Comparison of ENCODE assay signal across 18 cellular contexts in the genomic region with DNA sequence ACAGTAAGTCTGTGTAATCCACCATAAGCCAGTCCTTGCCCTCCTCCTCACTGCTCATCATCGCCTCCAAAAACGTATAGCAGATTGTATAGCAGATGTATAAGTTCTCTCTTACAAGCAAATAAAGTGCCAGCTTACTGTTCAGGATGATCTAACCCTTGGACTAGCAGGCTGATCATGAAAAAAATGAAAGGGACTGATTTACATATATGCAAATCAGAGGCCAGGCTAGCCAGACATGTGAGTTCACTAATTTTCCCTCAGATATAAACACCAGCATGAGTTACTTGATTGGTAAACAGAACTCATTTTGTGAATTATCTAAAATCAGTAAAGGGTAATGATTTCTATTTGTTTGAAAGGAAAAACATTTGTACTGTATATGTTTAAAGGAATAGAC.
A peak's percentile ranks its signal among the peaks of the same experiment; 100 is the strongest.
DNase-seq lines count a peak whose midpoint lies in the region; ATAC-seq and TF ChIP-seq lines count a peak whose summit lies in the region.
"Had no signal": no experiment of that assay in that cellular context is flagged by ENCODE, and none has a peak within 500 bp of the region (broad histone marks: within the 10 kb centered on the region; RNA-seq: fewer than 3 reads in every experiment).

No MANE protein-coding gene starts in this region.

- no peak for ATAC-seq in HG02571 (IDR thresholded peaks at IDR 0.05; ENCODE audit: unreplicated experiment)

- H3K14ac ChIP-seq in H9 (ENCODE audit: insufficient read depth, low read length): no peak overlapping the region

- no peak overlapping the region for H3K23ac ChIP-seq in H9 (ENCODE audit: insufficient read length, low read depth, low read length)

- H4K20me1 ChIP-seq in H9 (ENCODE audit: control insufficient read depth, insufficient read depth, insufficient read length): no peaks in the 10 kb centered on the region

- H3K4me3 Mint-ChIP-seq in H9 (peak overlapping the region in 1 of 2 experiments; percentile 66; a peak in 1 of 5 replicates), progenitor cell of endocrine pancreas (ENCODE audit: low read depth) (no peak overlapping the region)
- H3K4me3 Mint-ChIP-seq in dendritic cell treated with granulocyte-macrophage colony-stimulating factor and Interleukin-4, amounts not matched to agents 40 ng/mL and 50 ng/mL, for 4 days: no peak overlapping the region

- H3K36me3 Mint-ChIP-seq in H9 (ENCODE audit: insufficient read depth in 1 of 3, low read depth in 3 of 3): no peaks in the 10 kb centered on the region
- peaks cover 84% of the 10 kb centered on the region for H3K36me3 Mint-ChIP-seq in dendritic cell treated with granulocyte-macrophage colony-stimulating factor and Interleukin-4, amounts not matched to agents 40 ng/mL and 50 ng/mL, for 4 days (ENCODE audit: low read depth)
- no peaks in the 10 kb centered on the region for H3K36me3 Mint-ChIP-seq in progenitor cell of endocrine pancreas (ENCODE audit: insufficient read depth)

- no peaks in the 10 kb centered on the region for H3K23me2 ChIP-seq in H9 (ENCODE audit: insufficient read length, low read depth, low read length, poor library complexity, severe bottlenecking)

- H3K4me1 Mint-ChIP-seq in H9: peaks cover 16 to 20% of the 10 kb centered on the region in 2 experiments
- peaks cover 65% of the 10 kb centered on the region for H3K4me1 Mint-ChIP-seq in dendritic cell treated with granulocyte-macrophage colony-stimulating factor and Interleukin-4, amounts not matched to agents 40 ng/mL and 50 ng/mL, for 4 days (ENCODE audit: low read depth)
- peaks cover 23% of the 10 kb centered on the region for H3K4me1 Mint-ChIP-seq in progenitor cell of endocrine pancreas (ENCODE audit: low read depth)

- no peak overlapping the region for H3T11ph ChIP-seq in H9 (ENCODE audit: low read length)

- no peaks in the 10 kb centered on the region for H3K27me3 ChIP-seq in H9 (ENCODE audit: insufficient read depth, low read length)
- H3K27me3 ChIP-seq: SJSA1 had no signal

- H3K4ac ChIP-seq in H9 (ENCODE audit: low read depth, low read length): no peak overlapping the region

- no peak overlapping the region for H3K56ac ChIP-seq in H9 (ENCODE audit: insufficient read length, low read depth, low read length)

- H3K79me1 ChIP-seq in H9 (ENCODE audit: insufficient read depth, low read depth, low read length, poor library complexity, severe bottlenecking): no peaks in the 10 kb centered on the region

- no peaks in the 10 kb centered on the region for H3K79me2 ChIP-seq in H9 (ENCODE audit: insufficient read depth, low read length)

- no peak overlapping the region for H4K8ac ChIP-seq in H9 (replicated peaks; ENCODE audit: insufficient read length, low read depth, low read length)

- TF ChIP-seq CTCF in H9 (conservative IDR thresholded peaks at IDR 0.05): no peak
- no peak for TF ChIP-seq CTCF in progenitor cell of endocrine pancreas (IDR thresholded peaks at IDR 0.05; ENCODE audit: unreplicated experiment)

- no peak overlapping the region for H3K9ac ChIP-seq in H9 (ENCODE audit: extremely low read depth, insufficient read length, low read length)
- H3K9ac ChIP-seq: GM23248, KMS-11 had no signal

- no peak overlapping the region for H3K27ac Mint-ChIP-seq in H9
- peak overlapping the region; percentile 78 for H3K27ac Mint-ChIP-seq in dendritic cell treated with granulocyte-macrophage colony-stimulating factor and Interleukin-4, amounts not matched to agents 40 ng/mL and 50 ng/mL, for 4 days
- H3K27ac Mint-ChIP-seq in progenitor cell of endocrine pancreas: peak overlapping the region; percentile 16

- no peak overlapping the region for H2BK12ac ChIP-seq in H9 (ENCODE audit: insufficient read length, low read depth, low read length)

- no peak overlapping the region for H2AFZ ChIP-seq in H9 (ENCODE audit: low read length)
- H2AFZ ChIP-seq: GM23248, PC-9 had no signal

- peak overlapping the region; percentile 35 for H3K18ac ChIP-seq in H9 (ENCODE audit: insufficient read length, low read depth, low read length)

- H3K9me3 Mint-ChIP-seq in H9 (no peaks in the 10 kb centered on the region), progenitor cell of endocrine pancreas (ENCODE audit: low read depth) (peaks cover 3% of the 10 kb centered on the region)
- H3K9me3 Mint-ChIP-seq in dendritic cell treated with granulocyte-macrophage colony-stimulating factor and Interleukin-4, amounts not matched to agents 40 ng/mL and 50 ng/mL, for 4 days: peaks cover 17% of the 10 kb centered on the region

- H3K9me3 ChIP-seq in H9 (ENCODE audit: control insufficient read depth, low read depth, low read length): no peaks in the 10 kb centered on the region
- H3K9me3 ChIP-seq: SJSA1 had no signal

- no peaks in the 10 kb centered on the region for H3K4me1 ChIP-seq in H9 (ENCODE audit: insufficient read depth, low read length)
- H3K4me1 ChIP-seq: SJSA1 had no signal

- WGBS in H9 (ENCODE audit: extremely low coverage, insufficient read length, low lambda C conversion rate): no CpG with 5 or more reads among the region's 2 CpGs

- H2AK5ac ChIP-seq in H9 (ENCODE audit: insufficient read length, low read length): no peak overlapping the region

- intact Hi-C loops in dendritic cell treated with granulocyte-macrophage colony-stimulating factor and Interleukin-4, amounts not matched to agents 40 ng/mL and 50 ng/mL, for 4 days (cut with micrococcal nuclease): no loop called here

- no peak overlapping the region for H4K91ac ChIP-seq in H9 (ENCODE audit: insufficient read length, low read depth, low read length)

- no peak overlapping the region for H2BK15ac ChIP-seq in H9 (ENCODE audit: low read depth, low read length)

- H4K5ac ChIP-seq in H9 (ENCODE audit: insufficient read length, low read depth, low read length): no peak overlapping the region

- no peak overlapping the region for H2BK5ac ChIP-seq in H9 (ENCODE audit: insufficient read length, low read length)

- H3K4me2 ChIP-seq in H9 (ENCODE audit: insufficient read depth, insufficient read length, low read length): no peak overlapping the region
- H3K4me2 ChIP-seq: KMS-11, PC-9 had no signal

- no peak overlapping the region for H3K27ac ChIP-seq in H9 (ENCODE audit: insufficient read length, low read depth, low read length)
- H3K27ac ChIP-seq: GM23248, KMS-11, PC-9, SJSA1 had no signal

- DNase-seq in H9: no peak
- peak; percentile 84 to 85 for DNase-seq in NCI-H526 (lab: John Stamatoyannopoulos, UW)
- DNase-seq in progenitor cell of endocrine pancreas (ENCODE audit: low spot score, unreplicated experiment): no peak
- no peak for DNase-seq in midbrain (lab: John Stamatoyannopoulos, UW)
- no peak for DNase-seq in activated CD4-positive, alpha-beta T cell treated with anti-CD3 and anti-CD28 coated beads, Interleukin-2, amount 50 U/mL, for 4 hours
- no peak for DNase-seq in HPDE6-E6E7 (ENCODE audit: extremely low spot score)
- DNase-seq: GM23248, NCI-H1048, NCI-H146, NCI-H2029 treated with DMSO at 0.1 percent for 48 hours, NCI-H2171, NCI-H748 treated with DMSO at 0.1 percent for 48 hours, PC-9, T-helper 2 cell had no signal

- no peak overlapping the region for H2BK20ac ChIP-seq in H9 (ENCODE audit: low read depth, low read length, poor library complexity, severe bottlenecking)

- no peak overlapping the region for H2BK120ac ChIP-seq in H9 (ENCODE audit: low read depth, low read length, poor library complexity, severe bottlenecking)

- no peaks in the 10 kb centered on the region; the same call in 1 of the 2 replicates for H3K27me3 Mint-ChIP-seq in H9 (ENCODE audit: low read depth)
- no peaks in the 10 kb centered on the region for H3K27me3 Mint-ChIP-seq in dendritic cell treated with granulocyte-macrophage colony-stimulating factor and Interleukin-4, amounts not matched to agents 40 ng/mL and 50 ng/mL, for 4 days
- peaks cover 3% of the 10 kb centered on the region for H3K27me3 Mint-ChIP-seq in progenitor cell of endocrine pancreas

Comparison
In these comparisons a context has a peak if more than half of its experiments do, and no peak if none do; other contexts are left out.
1. DNase-seq: peak in NCI-H526 (2 of 2); none in H9 (single experiment), progenitor cell of endocrine pancreas (single experiment), midbrain (single experiment), activated CD4-positive, alpha-beta T cell treated with anti-CD3 and anti-CD28 coated beads, Interleukin-2, amount 50 U/mL, for 4 hours (0 of 2) and HPDE6-E6E7 (single experiment).
2. H3K27ac Mint-ChIP-seq: peak in dendritic cell treated with granulocyte-macrophage colony-stimulating factor and Interleukin-4, amounts not matched to agents 40 ng/mL and 50 ng/mL, for 4 days (single experiment) and progenitor cell of endocrine pancreas (single experiment); none in H9 (0 of 3).